14 cellular contexts compared by ENCODE assay signal in genomic region chr2:14422426-14422825, GRCh38.
DNase-seq lines count a peak whose midpoint lies in the region; ATAC-seq and TF ChIP-seq lines count a peak whose summit lies in the region.
"Had no signal": no experiment of that assay in that cellular context is flagged by ENCODE, and none has a peak within 500 bp of the region (broad histone marks: within the 10 kb centered on the region; RNA-seq: fewer than 3 reads in every experiment).

No MANE protein-coding gene starts in this region.

- DNase-seq in HS-5 (ENCODE audit: low read depth) (peak; percentile 37), RWPE2 (ENCODE audit: low spot score) (no peak), hepatocyte (ENCODE audit: low spot score) (no peak), adrenal gland (no peak), SK-N-DZ (ENCODE audit: low spot score) (no peak)
- DNase-seq: BE2C; CD4-positive, alpha-beta memory T cell; DMS79 treated with DMSO at 0.1 percent for 48 hours; H7 had no signal

- H3K27me3 ChIP-seq in RWPE2 (ENCODE audit: insufficient read depth, poor library complexity, severe bottlenecking) (no peaks in the 10 kb centered on the region), hepatocyte (no peaks in the 10 kb centered on the region), adrenal gland (no peaks in the 10 kb centered on the region)
- H3K27me3 ChIP-seq: BE2C had no signal

- no peak for TF ChIP-seq POLR2A in adrenal gland (IDR thresholded peaks at IDR 0.05)

- H3K9me2 ChIP-seq in hepatocyte (replicated peaks; ENCODE audit: insufficient read depth) = no peaks in the 10 kb centered on the region

- peak; percentile 60; the same call in 2 of the 3 replicates for ATAC-seq in RWPE2 (ENCODE audit: low read depth)
- ATAC-seq in GM19351 (IDR thresholded peaks at IDR 0.05; ENCODE audit: unreplicated experiment) = no peak
- ATAC-seq: A549, GM23338, HepG2 had no signal

- H3K36me3 ChIP-seq in RWPE2 (ENCODE audit: low read depth) = no peaks in the 10 kb centered on the region
- H3K36me3 ChIP-seq in hepatocyte (replicated peaks; ENCODE audit: insufficient read depth, low read depth) = no peaks in the 10 kb centered on the region
- H3K36me3 ChIP-seq in adrenal gland (replicated peaks in 1 of 2) = no peaks in the 10 kb centered on the region
- H3K36me3 ChIP-seq: BE2C had no signal

- no peaks in the 10 kb centered on the region for H3K79me2 ChIP-seq in hepatocyte

- H3K4me1 ChIP-seq in RWPE2 (ENCODE audit: insufficient read depth, poor library complexity, severe bottlenecking) = no peaks in the 10 kb centered on the region
- H3K4me1 ChIP-seq in hepatocyte (ENCODE audit: insufficient read depth) = peaks cover 8% of the 10 kb centered on the region
- H3K4me1 ChIP-seq in adrenal gland (replicated peaks in 1 of 2) = no peaks in the 10 kb centered on the region
- H3K4me1 ChIP-seq: A549, BE2C had no signal

- WGBS in hepatocyte (ENCODE audit: low lambda C conversion rate, missing lambda C conversion rate) = 77% methylated on average over 4 of the region's 4 CpGs
- 78 to 88% (median 84%) methylated on average over 4 of the region's 4 CpGs for WGBS in adrenal gland, 4 donors

- intact Hi-C loops in adrenal gland (cut with DNase I) = no loop called here

- no peak for TF ChIP-seq CTCF in RWPE2 (IDR thresholded peaks at IDR 0.05; ENCODE audit: poor library complexity, severe bottlenecking)
- TF ChIP-seq CTCF in hepatocyte (IDR thresholded peaks at IDR 0.05; ENCODE audit: poor library complexity) = no peak
- TF ChIP-seq CTCF in adrenal gland (IDR thresholded peaks at IDR 0.05) = no peak

- H3K27ac ChIP-seq in RWPE2 (ENCODE audit: poor library complexity, severe bottlenecking) = no peak overlapping the region
- peak overlapping the region; percentile 69 for H3K27ac ChIP-seq in hepatocyte
- no peak overlapping the region for H3K27ac ChIP-seq in adrenal gland
- H3K27ac ChIP-seq: A549, C4-2B had no signal

- H3K9me3 ChIP-seq in RWPE2 (ENCODE audit: severe bottlenecking) (no peaks in the 10 kb centered on the region), hepatocyte (ENCODE audit: low read depth) (no peaks in the 10 kb centered on the region), adrenal gland (replicated peaks in 1 of 3) (no peaks in the 10 kb centered on the region)
- H3K9me3 ChIP-seq: BE2C had no signal

- H3K4me3 ChIP-seq in RWPE2 (ENCODE audit: severe bottlenecking) (no peak overlapping the region), hepatocyte (no peak overlapping the region), adrenal gland (no peak overlapping the region)
- H3K4me3 ChIP-seq: A549, GM23338 had no signal

- H4K20me1 ChIP-seq in hepatocyte (ENCODE audit: insufficient read depth, poor library complexity, severe bottlenecking) = no peaks in the 10 kb centered on the region

- no peak overlapping the region for H3K4me2 ChIP-seq in hepatocyte
- H3K4me2 ChIP-seq: A549, GM23338 had no signal

- no peak overlapping the region for H2AFZ ChIP-seq in hepatocyte
- H2AFZ ChIP-seq: GM23338 had no signal
